Comparison of ENCODE assay signal across 24 cellular contexts in the genomic region with DNA sequence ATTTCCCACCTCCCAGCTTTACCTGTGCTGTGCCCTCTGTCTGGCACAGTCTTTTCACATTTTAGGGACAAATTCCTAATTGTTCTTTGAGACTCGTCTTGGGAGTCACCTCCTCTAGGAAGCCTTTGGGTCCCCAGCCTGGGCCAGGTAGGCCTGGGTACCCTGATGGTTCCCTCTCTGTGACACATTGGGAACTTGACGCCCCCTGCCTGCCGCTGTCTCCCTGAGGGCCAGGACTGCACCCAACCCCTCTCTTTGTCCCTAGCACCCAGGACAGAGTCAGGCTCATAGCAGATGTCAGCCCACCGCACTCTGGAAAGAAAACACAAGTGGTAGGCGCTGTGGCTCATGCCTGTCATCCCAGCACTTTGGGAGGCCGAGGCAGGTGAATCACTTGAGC.
"Had no signal": no experiment of that assay in that cellular context is flagged by ENCODE, and none has a peak within 500 bp of the region (broad histone marks: within the 10 kb centered on the region; RNA-seq: fewer than 3 reads in every experiment).

No MANE protein-coding gene starts in this region.

- H3K4me1 Mint-ChIP-seq: activated B cell treated with CpG ODN at 0.5 μM for 24 hours; activated CD4-positive, alpha-beta T cell treated with anti-CD3 and anti-CD28 coated beads for 36 hours; activated naive CD8-positive, alpha-beta T cell treated with anti-CD3 and anti-CD28 coated beads, Interleukin-2, amount 10 ng/mL, durations not matched to agents 7 days and 5 days; immature natural killer cell; neural crest cell had no signal

- DNase-seq: activated B cell treated with CpG ODN at 0.5 μM for 24 hours; activated CD4-positive, alpha-beta T cell treated with anti-CD3 and anti-CD28 coated beads for 36 hours; activated CD4-positive, alpha-beta T cell treated with anti-CD3 and anti-CD28 coated beads, Interleukin-2, amount 50 U/mL, for 4 hours; activated naive CD4-positive, alpha-beta T cell treated with anti-CD3 and anti-CD28 coated beads for 36 hours; activated naive CD8-positive, alpha-beta T cell treated with anti-CD3 and anti-CD28 coated beads, Interleukin-2, amount 10 ng/mL, durations not matched to agents 7 days and 5 days; activated T-cell treated with anti-CD3 and anti-CD28 coated beads, Interleukin-2, amount 50 U/mL, for 48 hours; amniotic stem cell; cerebellar nuclear complex; foreskin fibroblast; immature natural killer cell; naive B cell; occipital lobe; posterior cingulate gyrus; retina; sigmoid colon; spleen; stimulated activated CD4-positive, alpha-beta T cell treated with anti-CD3 and anti-CD28 coated beads, Interleukin-4, amount 100 ng/mL, for 24 hours; stimulated activated naive CD8-positive, alpha-beta T cell treated with anti-CD3 and anti-CD28 coated beads, Interleukin-15, Interleukin-2, amounts not matched to agents 100 U/mL and 50 U/mL, for 24 hours; T1000; tibial artery had no signal

- H3K27ac ChIP-seq: coronary artery, sigmoid colon, spleen, tibial artery had no signal

- H3K27ac Mint-ChIP-seq: activated B cell treated with CpG ODN at 0.5 μM for 24 hours; activated CD4-positive, alpha-beta T cell treated with anti-CD3 and anti-CD28 coated beads for 36 hours; activated naive CD4-positive, alpha-beta T cell treated with anti-CD3 and anti-CD28 coated beads for 36 hours; activated naive CD8-positive, alpha-beta T cell treated with anti-CD3 and anti-CD28 coated beads, Interleukin-2, amount 10 ng/mL, durations not matched to agents 7 days and 5 days; immature natural killer cell; naive B cell had no signal

- H3K36me3 Mint-ChIP-seq: activated naive CD8-positive, alpha-beta T cell treated with anti-CD3 and anti-CD28 coated beads, Interleukin-2, amount 10 ng/mL, durations not matched to agents 7 days and 5 days; immature natural killer cell; naive B cell had no signal

- H3K4me3 Mint-ChIP-seq: activated B cell treated with CpG ODN at 0.5 μM for 24 hours; activated CD4-positive, alpha-beta T cell treated with anti-CD3 and anti-CD28 coated beads for 36 hours; activated naive CD4-positive, alpha-beta T cell treated with anti-CD3 and anti-CD28 coated beads for 36 hours; activated naive CD8-positive, alpha-beta T cell treated with anti-CD3 and anti-CD28 coated beads, Interleukin-2, amount 10 ng/mL, durations not matched to agents 7 days and 5 days; immature natural killer cell; naive B cell; neural crest cell had no signal

- H3K9me3 Mint-ChIP-seq: activated B cell treated with CpG ODN at 0.5 μM for 24 hours, neural crest cell had no signal

- ATAC-seq: activated CD4-positive, alpha-beta T cell treated with anti-CD3 and anti-CD28 coated beads for 36 hours; left lobe of liver; stimulated activated naive CD8-positive, alpha-beta T cell treated with anti-CD3 and anti-CD28 coated beads, Interleukin-15, Interleukin-2, amounts not matched to agents 100 U/mL and 50 U/mL, for 24 hours had no signal

- H3K27me3 ChIP-seq: sigmoid colon, spleen, tibial artery had no signal

- H3K9me3 ChIP-seq: sigmoid colon had no signal

- H3K27me3 Mint-ChIP-seq: activated B cell treated with CpG ODN at 0.5 μM for 24 hours; activated CD4-positive, alpha-beta T cell treated with anti-CD3 and anti-CD28 coated beads for 36 hours; naive B cell had no signal

- H3K4me1 ChIP-seq: sigmoid colon, spleen, tibial artery had no signal

- H3K4me3 ChIP-seq: coronary artery, lung, sigmoid colon, spleen, tibial artery had no signal
